34 cellular contexts compared by ENCODE assay signal in genomic region chr12:61647566-61647965, GRCh38.
"Had no signal": no experiment of that assay in that cellular context is flagged by ENCODE, and none has a peak within 500 bp of the region (broad histone marks: within the 10 kb centered on the region; RNA-seq: fewer than 3 reads in every experiment).

No MANE protein-coding gene starts in this region.

- H3K4me3 ChIP-seq: MG63 had no signal

- H3K9me3 ChIP-seq: MG63 had no signal

- H3K36me3 ChIP-seq: MG63 had no signal

- H3K27ac ChIP-seq: KMS-11 had no signal

- H3K27me3 ChIP-seq: MG63 had no signal

- H3K9ac ChIP-seq: KMS-11 had no signal

- H3K4me2 ChIP-seq: KMS-11 had no signal

- DNase-seq: Karpas-422, Kasumi-1, MG63, MM.1S, MV-4-11, NCI-H1048, NCI-H1092, NCI-H1092 treated with DMSO at 0.1 percent for 48 hours, NCI-H1105, NCI-H1105 treated with DMSO at 0.1 percent for 48 hours, NCI-H1417, NCI-H1417 treated with DMSO at 0.1 percent for 48 hours, NCI-H1436, NCI-H1436 treated with DMSO at 0.1 percent for 48 hours, NCI-H146, NCI-H1694, NCI-H1694 treated with DMSO at 0.1 percent for 48 hours, NCI-H187, NCI-H187 treated with DMSO at 0.1 percent for 48 hours, NCI-H1930, NCI-H2029, NCI-H2029 treated with DMSO at 0.1 percent for 48 hours, NCI-H2081, NCI-H2081 treated with DMSO at 0.1 percent for 48 hours, NCI-H2107, NCI-H2171, NCI-H2171 treated with DMSO at 0.1 percent for 48 hours, NCI-H2227 treated with DMSO at 0.1 percent for 48 hours, NCI-H226, NCI-H345, NCI-H446, NCI-H446 treated with DMSO at 0.1 percent for 48 hours, NCI-H510A had no signal
